Comparison of ENCODE assay signal across 1 cellular context in genomic region chr19:44684892-44685847, GRCh38.
TF ChIP-seq lines count a peak whose summit lies in the region.

No MANE protein-coding gene starts in this region.

TF ChIP-seq in K562, 482 proteins besides CTCF, POLR2A, EP300 and RAD21 (continued from another document and continues in another):
- TF ChIP-seq EZH2 (IDR thresholded peaks at IDR 0.05; ENCODE audit: borderline replicate concordance, low read depth, low read length) = no peak
- TF ChIP-seq MGA (IDR thresholded peaks at IDR 0.05) = 0 out of 2 replicates have a peak, but pooled peaks have one; percentile 41
- no peak for TF ChIP-seq NONO (IDR thresholded peaks at IDR 0.05; ENCODE audit: low read depth in 2 of 2, low read length in 1 of 2)
- TF ChIP-seq, protein P1, sequence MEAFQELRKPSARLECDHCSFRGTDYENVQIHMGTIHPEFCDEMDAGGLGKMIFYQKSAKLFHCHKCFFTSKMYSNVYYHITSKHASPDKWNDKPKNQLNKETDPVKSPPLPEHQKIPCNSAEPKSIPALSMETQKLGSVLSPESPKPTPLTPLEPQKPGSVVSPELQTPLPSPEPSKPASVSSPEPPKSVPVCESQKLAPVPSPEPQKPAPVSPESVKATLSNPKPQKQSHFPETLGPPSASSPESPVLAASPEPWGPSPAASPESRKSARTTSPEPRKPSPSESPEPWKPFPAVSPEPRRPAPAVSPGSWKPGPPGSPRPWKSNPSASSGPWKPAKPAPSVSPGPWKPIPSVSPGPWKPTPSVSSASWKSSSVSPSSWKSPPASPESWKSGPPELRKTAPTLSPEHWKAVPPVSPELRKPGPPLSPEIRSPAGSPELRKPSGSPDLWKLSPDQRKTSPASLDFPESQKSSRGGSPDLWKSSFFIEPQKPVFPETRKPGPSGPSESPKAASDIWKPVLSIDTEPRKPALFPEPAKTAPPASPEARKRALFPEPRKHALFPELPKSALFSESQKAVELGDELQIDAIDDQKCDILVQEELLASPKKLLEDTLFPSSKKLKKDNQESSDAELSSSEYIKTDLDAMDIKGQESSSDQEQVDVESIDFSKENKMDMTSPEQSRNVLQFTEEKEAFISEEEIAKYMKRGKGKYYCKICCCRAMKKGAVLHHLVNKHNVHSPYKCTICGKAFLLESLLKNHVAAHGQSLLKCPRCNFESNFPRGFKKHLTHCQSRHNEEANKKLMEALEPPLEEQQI (IDR thresholded peaks at IDR 0.05) = no peak
- TF ChIP-seq, protein P2, sequence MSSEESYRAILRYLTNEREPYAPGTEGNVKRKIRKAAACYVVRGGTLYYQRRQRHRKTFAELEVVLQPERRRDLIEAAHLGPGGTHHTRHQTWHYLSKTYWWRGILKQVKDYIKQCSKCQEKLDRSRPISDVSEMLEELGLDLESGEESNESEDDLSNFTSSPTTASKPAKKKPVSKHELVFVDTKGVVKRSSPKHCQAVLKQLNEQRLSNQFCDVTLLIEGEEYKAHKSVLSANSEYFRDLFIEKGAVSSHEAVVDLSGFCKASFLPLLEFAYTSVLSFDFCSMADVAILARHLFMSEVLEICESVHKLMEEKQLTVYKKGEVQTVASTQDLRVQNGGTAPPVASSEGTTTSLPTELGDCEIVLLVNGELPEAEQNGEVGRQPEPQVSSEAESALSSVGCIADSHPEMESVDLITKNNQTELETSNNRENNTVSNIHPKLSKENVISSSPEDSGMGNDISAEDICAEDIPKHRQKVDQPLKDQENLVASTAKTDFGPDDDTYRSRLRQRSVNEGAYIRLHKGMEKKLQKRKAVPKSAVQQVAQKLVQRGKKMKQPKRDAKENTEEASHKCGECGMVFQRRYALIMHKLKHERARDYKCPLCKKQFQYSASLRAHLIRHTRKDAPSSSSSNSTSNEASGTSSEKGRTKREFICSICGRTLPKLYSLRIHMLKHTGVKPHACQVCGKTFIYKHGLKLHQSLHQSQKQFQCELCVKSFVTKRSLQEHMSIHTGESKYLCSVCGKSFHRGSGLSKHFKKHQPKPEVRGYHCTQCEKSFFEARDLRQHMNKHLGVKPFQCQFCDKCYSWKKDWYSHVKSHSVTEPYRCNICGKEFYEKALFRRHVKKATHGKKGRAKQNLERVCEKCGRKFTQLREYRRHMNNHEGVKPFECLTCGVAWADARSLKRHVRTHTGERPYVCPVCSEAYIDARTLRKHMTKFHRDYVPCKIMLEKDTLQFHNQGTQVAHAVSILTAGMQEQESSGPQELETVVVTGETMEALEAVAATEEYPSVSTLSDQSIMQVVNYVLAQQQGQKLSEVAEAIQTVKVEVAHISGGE (CRISPR knock-in tag; IDR thresholded peaks at IDR 0.05) = 0 out of 6 replicates have a peak, but pooled peaks of 1 of the 3 experiments have one; percentile 14
- TF ChIP-seq, protein P3, sequence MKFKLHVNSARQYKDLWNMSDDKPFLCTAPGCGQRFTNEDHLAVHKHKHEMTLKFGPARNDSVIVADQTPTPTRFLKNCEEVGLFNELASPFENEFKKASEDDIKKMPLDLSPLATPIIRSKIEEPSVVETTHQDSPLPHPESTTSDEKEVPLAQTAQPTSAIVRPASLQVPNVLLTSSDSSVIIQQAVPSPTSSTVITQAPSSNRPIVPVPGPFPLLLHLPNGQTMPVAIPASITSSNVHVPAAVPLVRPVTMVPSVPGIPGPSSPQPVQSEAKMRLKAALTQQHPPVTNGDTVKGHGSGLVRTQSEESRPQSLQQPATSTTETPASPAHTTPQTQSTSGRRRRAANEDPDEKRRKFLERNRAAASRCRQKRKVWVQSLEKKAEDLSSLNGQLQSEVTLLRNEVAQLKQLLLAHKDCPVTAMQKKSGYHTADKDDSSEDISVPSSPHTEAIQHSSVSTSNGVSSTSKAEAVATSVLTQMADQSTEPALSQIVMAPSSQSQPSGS (CRISPR knock-in tag; IDR thresholded peaks at IDR 0.05) = no peak
- TF ChIP-seq NR0B1 (IDR thresholded peaks at IDR 0.05; ENCODE audit: partially characterized antibody) = no peak
- no peak for TF ChIP-seq CAMTA2 (CRISPR knock-in tag; conservative IDR thresholded peaks at IDR 0.05)
- no peak for TF ChIP-seq ZNF134 (CRISPR knock-in tag; conservative IDR thresholded peaks at IDR 0.05)
- TF ChIP-seq GATAD2A (IDR thresholded peaks at IDR 0.05) = no peak
- TF ChIP-seq BRCA1 (IDR thresholded peaks at IDR 0.05) = no peak
- no peak for TF ChIP-seq BRCA1 (CRISPR knock-in tag; IDR thresholded peaks at IDR 0.05)
- TF ChIP-seq BCOR (IDR thresholded peaks at IDR 0.05) = peak; percentile 90
- TF ChIP-seq PCBP1 (IDR thresholded peaks at IDR 0.05; ENCODE audit: low read depth, low read length, poor library complexity, severe bottlenecking) = no peak
- TF ChIP-seq KDM1A (IDR thresholded peaks at IDR 0.05) = 0 out of 4 replicates have a peak, but pooled peaks of 1 of the 2 experiments have one; percentile 9
- TF ChIP-seq, protein P4, sequence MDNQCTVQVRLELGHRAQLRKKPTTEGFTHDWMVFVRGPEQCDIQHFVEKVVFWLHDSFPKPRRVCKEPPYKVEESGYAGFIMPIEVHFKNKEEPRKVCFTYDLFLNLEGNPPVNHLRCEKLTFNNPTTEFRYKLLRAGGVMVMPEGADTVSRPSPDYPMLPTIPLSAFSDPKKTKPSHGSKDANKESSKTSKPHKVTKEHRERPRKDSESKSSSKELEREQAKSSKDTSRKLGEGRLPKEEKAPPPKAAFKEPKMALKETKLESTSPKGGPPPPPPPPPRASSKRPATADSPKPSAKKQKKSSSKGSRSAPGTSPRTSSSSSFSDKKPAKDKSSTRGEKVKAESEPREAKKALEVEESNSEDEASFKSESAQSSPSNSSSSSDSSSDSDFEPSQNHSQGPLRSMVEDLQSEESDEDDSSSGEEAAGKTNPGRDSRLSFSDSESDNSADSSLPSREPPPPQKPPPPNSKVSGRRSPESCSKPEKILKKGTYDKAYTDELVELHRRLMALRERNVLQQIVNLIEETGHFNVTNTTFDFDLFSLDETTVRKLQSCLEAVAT (IDR thresholded peaks at IDR 0.05) = 0 out of 4 replicates have a peak, but pooled peaks of 1 of the 2 experiments have one; percentile 16
- no peak for TF ChIP-seq SNRNP70 (optimal IDR thresholded peaks at IDR 0.05; ENCODE audit: low read depth, low read length)
- TF ChIP-seq NFXL1 (CRISPR knock-in tag; IDR thresholded peaks at IDR 0.05) = no peak
- peak; percentile 72 for TF ChIP-seq NFIC (IDR thresholded peaks at IDR 0.05)
- no peak for TF ChIP-seq ZNF232 (CRISPR knock-in tag; IDR thresholded peaks at IDR 0.05)
- peak; percentile 39; the same call in 1 of the 2 replicates for TF ChIP-seq ZBTB7A (IDR thresholded peaks at IDR 0.05; ENCODE audit: borderline replicate concordance, control insufficient read depth, low read depth, low read length)
- TF ChIP-seq ETV1 (tag; conservative IDR thresholded peaks at IDR 0.05; ENCODE audit: low read depth) = peak; percentile 69
- TF ChIP-seq KLF16 (IDR thresholded peaks at IDR 0.05) = no peak
- TF ChIP-seq ZNF778 (CRISPR knock-in tag; IDR thresholded peaks at IDR 0.05) = no peak
- TF ChIP-seq ZNF121 (CRISPR knock-in tag; conservative IDR thresholded peaks at IDR 0.05) = peak; percentile 99
- TF ChIP-seq CBX5 (IDR thresholded peaks at IDR 0.05; ENCODE audit: borderline replicate concordance, low read depth) = no peak
- TF ChIP-seq BCL6 (CRISPR knock-in tag; IDR thresholded peaks at IDR 0.05) = no peak
- no peak for TF ChIP-seq SPI1 (IDR thresholded peaks at IDR 0.05; ENCODE audit: borderline replicate concordance, low read depth, low read length)
- 0 out of 2 replicates have a peak, but pooled peaks have one; percentile 18 for TF ChIP-seq SOX6 (IDR thresholded peaks at IDR 0.05)
- peak; percentile 70 for TF ChIP-seq DPF2 (IDR thresholded peaks at IDR 0.05)
- no peak for TF ChIP-seq ZNF445 (CRISPR knock-in tag; IDR thresholded peaks at IDR 0.05; ENCODE audit: low read depth)
- TF ChIP-seq CREB1 (IDR thresholded peaks at IDR 0.05) = peak; percentile 52; the same call in 1 of the 2 replicates
- no peak; the same call in 1 of the 2 replicates for TF ChIP-seq CREB1 (CRISPR knock-in tag; IDR thresholded peaks at IDR 0.05)
- no peak for TF ChIP-seq ZNF12 (CRISPR knock-in tag; IDR thresholded peaks at IDR 0.05)
- TF ChIP-seq ARID1B (IDR thresholded peaks at IDR 0.05) = peak; percentile 73
- no peak for TF ChIP-seq HOMEZ (CRISPR knock-in tag; IDR thresholded peaks at IDR 0.05)
- TF ChIP-seq HDGF (IDR thresholded peaks at IDR 0.05) = no peak
- peak; percentile 68 for TF ChIP-seq LEF1 (IDR thresholded peaks at IDR 0.05)
- TF ChIP-seq JUNB (CRISPR knock-in tag; conservative IDR thresholded peaks at IDR 0.05) = no peak
- no peak for TF ChIP-seq HDAC6 (IDR thresholded peaks at IDR 0.05; ENCODE audit: low read depth, low read length)
- TF ChIP-seq SMAD1 (IDR thresholded peaks at IDR 0.05; ENCODE audit: low read depth, low read length, partially characterized antibody) = no peak
